In genomic region chr3:49616491-49616941, GRCh38 we compare ENCODE assay signal across 13 cellular contexts. TPM values are rescaled to one million over a fixed set of nuclear protein-coding genes. Genes with fewer than 3 reads are reported as not detected.
DNase-seq lines count a peak whose midpoint lies in the region; ATAC-seq lines count a peak whose summit lies in the region.
"Had no signal": no experiment of that assay in that cellular context is flagged by ENCODE, and none has a peak within 500 bp of the region (broad histone marks: within the 10 kb centered on the region; RNA-seq: fewer than 3 reads in every experiment).

No MANE protein-coding gene starts in this region.

- H3K27ac Mint-ChIP-seq in T-helper 17 cell, result no peak overlapping the region
- H3K27ac Mint-ChIP-seq: activated T-helper 1 cell treated with anti-CD3 and anti-CD28 coated beads, Interleukin-12 subunit alpha, Interleukin-12 subunit beta, Interleukin-2, Interleukin-4 antibody, amounts not matched to agents 30 ng/mL and 10 ng/mL and 1 ng/mL, durations not matched to agents 14 hours and 24 hours and 36 hours had no signal

- H3K9me3 ChIP-seq in NT2/D1 (ENCODE audit: insufficient read depth, low read length) (no peaks in the 10 kb centered on the region), neuron (ENCODE audit: low read length) (no peaks in the 10 kb centered on the region), T-helper 17 cell (ENCODE audit: control insufficient read depth, low read length, poor library complexity, severe bottlenecking) (no peaks in the 10 kb centered on the region), SJCRH30 (replicated peaks) (no peaks in the 10 kb centered on the region)
- H3K9me3 ChIP-seq: right lobe of liver had no signal

- H3K27me3 ChIP-seq in NT2/D1 (ENCODE audit: insufficient read depth, insufficient read length) (no peaks in the 10 kb centered on the region), neuron (ENCODE audit: insufficient read depth, low read length) (no peaks in the 10 kb centered on the region), SJCRH30 (no peaks in the 10 kb centered on the region)
- H3K27me3 ChIP-seq: right lobe of liver had no signal

- peaks cover 22% of the 10 kb centered on the region for H3K27me3 Mint-ChIP-seq in T-helper 17 cell
- H3K27me3 Mint-ChIP-seq: central memory CD8-positive, alpha-beta T cell had no signal

- H3K4me1 ChIP-seq in NT2/D1 (ENCODE audit: insufficient read depth, insufficient read length), result peaks cover 8% of the 10 kb centered on the region
- peaks cover 20% of the 10 kb centered on the region for H3K4me1 ChIP-seq in neuron (ENCODE audit: insufficient read depth, low read length)
- no peaks in the 10 kb centered on the region for H3K4me1 ChIP-seq in SJCRH30
- H3K4me1 ChIP-seq: right lobe of liver had no signal

- H3K4me3 Mint-ChIP-seq in T-helper 17 cell, result no peak overlapping the region
- H3K4me3 Mint-ChIP-seq: activated T-helper 1 cell treated with anti-CD3 and anti-CD28 coated beads, Interleukin-12 subunit alpha, Interleukin-12 subunit beta, Interleukin-2, Interleukin-4 antibody, amounts not matched to agents 30 ng/mL and 10 ng/mL and 1 ng/mL, durations not matched to agents 14 hours and 24 hours and 36 hours; central memory CD8-positive, alpha-beta T cell had no signal

- ATAC-seq in GM21526 (IDR thresholded peaks at IDR 0.05; ENCODE audit: low FRiP score, unreplicated experiment) (no peak), T-helper 17 cell (no peak)
- ATAC-seq: activated CD4-positive, CD25-positive, alpha-beta regulatory T cell treated with anti-CD3 and anti-CD28 coated beads, Interleukin-2, amount 50 U/mL, for 24 hours; HCT116; right lobe of liver had no signal

- H2AFZ ChIP-seq in neuron (ENCODE audit: low read depth, low read length), result peak overlapping the region; percentile 11

- H3K36me3 ChIP-seq in NT2/D1 (ENCODE audit: insufficient read depth, insufficient read length, low read length) (no peaks in the 10 kb centered on the region), neuron (ENCODE audit: insufficient read depth, low read length) (no peaks in the 10 kb centered on the region), SJCRH30 (no peaks in the 10 kb centered on the region)
- H3K36me3 ChIP-seq: right lobe of liver had no signal

- H3K4me1 Mint-ChIP-seq in T-helper 17 cell, result no peaks in the 10 kb centered on the region
- H3K4me1 Mint-ChIP-seq: central memory CD8-positive, alpha-beta T cell had no signal

- H3K36me3 Mint-ChIP-seq in T-helper 17 cell (ENCODE audit: low read depth), result peaks cover 2% of the 10 kb centered on the region

- H3K9ac ChIP-seq in NT2/D1 (ENCODE audit: insufficient read length, low read depth), result no peak overlapping the region

- H3K4me3 ChIP-seq in NT2/D1 (ENCODE audit: insufficient read length, low read depth) (no peak overlapping the region), neuron (ENCODE audit: low read length) (no peak overlapping the region), SJCRH30 (no peak overlapping the region)
- H3K4me3 ChIP-seq: right lobe of liver had no signal

- DNase-seq in Ammon's horn (ENCODE audit: low spot score) (peak; percentile 31), NT2/D1 (ENCODE audit: low read depth, low spot score) (peak; percentile 48), fibroblast of gingiva (ENCODE audit: low read depth) (peak; percentile 34), T-helper 17 cell (no peak), SJCRH30 (no peak), HUDEP-2 (lab: John Stamatoyannopoulos, UW; ENCODE audit: unreplicated experiment in 76 of 76) (no peak)
- DNase-seq: right lobe of liver had no signal

- no peak overlapping the region for H3K27ac ChIP-seq in SJCRH30
- H3K27ac ChIP-seq: right lobe of liver had no signal

RNA-seq across cellular contexts. Expression of gene APEH, which starts 57.6 kb away (rescaled TPM):
- 10 to 100 TPM; 61.2 to 71.0 TPM for total RNA-seq in T-helper 17 cell
- total RNA-seq in SJCRH30 (2014; rRNA removed; shearing (Covaris generic)), result 61.8 and 63.0 TPM in 2 replicates

Comparison
In these comparisons a context has a peak if more than half of its experiments do, and no peak if none do; other contexts are left out.
1. DNase-seq: peak in Ammon's horn (single experiment), NT2/D1 (single experiment) and fibroblast of gingiva (single experiment); none in T-helper 17 cell (0 of 3), SJCRH30 (0 of 2) and HUDEP-2 (0 of 76).